Comparison of ENCODE assay signal across 1 cellular context in genomic region chr19:5586300-5587070, GRCh38.
TF ChIP-seq lines count a peak whose summit lies in the region.

No MANE protein-coding gene starts in this region.

TF ChIP-seq in H1, 55 proteins besides CTCF, POLR2A, EP300 and RAD21:
- TF ChIP-seq MAFK (IDR thresholded peaks at IDR 0.05; ENCODE audit: low read depth, low read length), result no peak
- TF ChIP-seq, protein P1, sequence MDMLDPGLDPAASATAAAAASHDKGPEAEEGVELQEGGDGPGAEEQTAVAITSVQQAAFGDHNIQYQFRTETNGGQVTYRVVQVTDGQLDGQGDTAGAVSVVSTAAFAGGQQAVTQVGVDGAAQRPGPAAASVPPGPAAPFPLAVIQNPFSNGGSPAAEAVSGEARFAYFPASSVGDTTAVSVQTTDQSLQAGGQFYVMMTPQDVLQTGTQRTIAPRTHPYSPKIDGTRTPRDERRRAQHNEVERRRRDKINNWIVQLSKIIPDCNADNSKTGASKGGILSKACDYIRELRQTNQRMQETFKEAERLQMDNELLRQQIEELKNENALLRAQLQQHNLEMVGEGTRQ (IDR thresholded peaks at IDR 0.05; ENCODE audit: low read length), result no peak
- TF ChIP-seq KDM1A (IDR thresholded peaks at IDR 0.05; ENCODE audit: borderline replicate concordance, low read length), result no peak
- no peak for TF ChIP-seq SP1 (IDR thresholded peaks at IDR 0.05; ENCODE audit: low read depth, low read length)
- no peak for TF ChIP-seq POLR2AphosphoS5 (IDR thresholded peaks at IDR 0.05; ENCODE audit: low read depth, low read length)
- TF ChIP-seq GTF2F1 (IDR thresholded peaks at IDR 0.05; ENCODE audit: borderline replicate concordance, low read depth, low read length), result no peak
- TF ChIP-seq, protein P2, sequence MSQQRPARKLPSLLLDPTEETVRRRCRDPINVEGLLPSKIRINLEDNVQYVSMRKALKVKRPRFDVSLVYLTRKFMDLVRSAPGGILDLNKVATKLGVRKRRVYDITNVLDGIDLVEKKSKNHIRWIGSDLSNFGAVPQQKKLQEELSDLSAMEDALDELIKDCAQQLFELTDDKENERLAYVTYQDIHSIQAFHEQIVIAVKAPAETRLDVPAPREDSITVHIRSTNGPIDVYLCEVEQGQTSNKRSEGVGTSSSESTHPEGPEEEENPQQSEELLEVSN (IDR thresholded peaks at IDR 0.05), result no peak
- TF ChIP-seq SUZ12 (IDR thresholded peaks at IDR 0.05; ENCODE audit: low read length), result no peak
- no peak for TF ChIP-seq ZNF274 (IDR thresholded peaks at IDR 0.05; ENCODE audit: borderline replicate concordance, extremely low read depth, low read length)
- TF ChIP-seq SP2 (IDR thresholded peaks at IDR 0.05; ENCODE audit: low read length), result no peak
- no peak for TF ChIP-seq TAF7 (optimal IDR thresholded peaks at IDR 0.05; ENCODE audit: borderline replicate concordance, low read depth, low read length)
- TF ChIP-seq POU5F1 (IDR thresholded peaks at IDR 0.05; ENCODE audit: low read depth, low read length), result no peak
- TF ChIP-seq KDM4A (IDR thresholded peaks at IDR 0.05; ENCODE audit: low read depth, low read length, severe bottlenecking), result no peak
- no peak for TF ChIP-seq SAP30 (IDR thresholded peaks at IDR 0.05; ENCODE audit: insufficient read depth, insufficient replicate concordance, low read length)
- no peak for TF ChIP-seq CHD7 (IDR thresholded peaks at IDR 0.05; ENCODE audit: insufficient replicate concordance, low read length)
- no peak for TF ChIP-seq EGR1 (IDR thresholded peaks at IDR 0.05; ENCODE audit: borderline replicate concordance, low read depth, low read length)
